1 cellular context compared by ENCODE assay signal in genomic region chr7:95590387-95591248, GRCh38.
TF ChIP-seq lines count a peak whose summit lies in the region.

No MANE protein-coding gene starts in this region.

TF ChIP-seq in HepG2, 621 proteins besides CTCF, POLR2A, EP300 and RAD21 (continued from another document and continues in another):
- 0 out of 2 replicates have a peak, but pooled peaks have one; percentile 20 for TF ChIP-seq ZNF512B (CRISPR knock-in tag; IDR thresholded peaks at IDR 0.05; ENCODE audit: borderline replicate concordance)
- TF ChIP-seq SOX5 (CRISPR knock-in tag; IDR thresholded peaks at IDR 0.05; ENCODE audit: borderline replicate concordance): peak; percentile 91; the same call in 1 of the 2 replicates
- peak; percentile 73; the same call in 1 of the 2 replicates for TF ChIP-seq FOXK2 (IDR thresholded peaks at IDR 0.05)
- no peak for TF ChIP-seq PRDM4 (CRISPR knock-in tag; IDR thresholded peaks at IDR 0.05; ENCODE audit: borderline replicate concordance)
- peak; percentile 33; the same call in 1 of the 2 replicates for TF ChIP-seq ZBTB20 (CRISPR knock-in tag; IDR thresholded peaks at IDR 0.05; ENCODE audit: borderline replicate concordance, low read depth)
- peak; percentile 54; the same call in 1 of the 2 replicates for TF ChIP-seq ZNF652 (CRISPR knock-in tag; IDR thresholded peaks at IDR 0.05; ENCODE audit: borderline replicate concordance, low read depth)
- TF ChIP-seq CHD2 (IDR thresholded peaks at IDR 0.05; ENCODE audit: low read depth, low read length): no peak
- TF ChIP-seq ZNF513 (CRISPR knock-in tag; conservative IDR thresholded peaks at IDR 0.05): no peak
- TF ChIP-seq IRX3 (CRISPR knock-in tag; IDR thresholded peaks at IDR 0.05; ENCODE audit: borderline replicate concordance, low read depth): no peak
- TF ChIP-seq BCL6 (CRISPR knock-in tag; IDR thresholded peaks at IDR 0.05): peak; percentile 97
- TF ChIP-seq ELF3 (CRISPR knock-in tag; IDR thresholded peaks at IDR 0.05): peak; percentile 76
- TF ChIP-seq GFI1 (CRISPR knock-in tag; IDR thresholded peaks at IDR 0.05; ENCODE audit: borderline replicate concordance): peak; percentile 87
- peak; percentile 82 for TF ChIP-seq PAXIP1 (CRISPR knock-in tag; conservative IDR thresholded peaks at IDR 0.05)
- no peak for TF ChIP-seq ZNF205 (CRISPR knock-in tag; IDR thresholded peaks at IDR 0.05)
- 0 out of 2 replicates have a peak, but pooled peaks have one; percentile 33 for TF ChIP-seq ZNF33A (CRISPR knock-in tag; IDR thresholded peaks at IDR 0.05; ENCODE audit: borderline replicate concordance)
- TF ChIP-seq MLX (CRISPR knock-in tag; IDR thresholded peaks at IDR 0.05): 0 out of 2 replicates have a peak, but pooled peaks have one; percentile 50
- peak; percentile 92 for TF ChIP-seq NCOA2 (CRISPR knock-in tag; IDR thresholded peaks at IDR 0.05)
- no peak for TF ChIP-seq LRRFIP1 (CRISPR knock-in tag; conservative IDR thresholded peaks at IDR 0.05)
- peak; percentile 97 for TF ChIP-seq FOXK1 (CRISPR knock-in tag; IDR thresholded peaks at IDR 0.05; ENCODE audit: borderline replicate concordance, low read depth)
- TF ChIP-seq SNAI1 (CRISPR knock-in tag; IDR thresholded peaks at IDR 0.05; ENCODE audit: borderline replicate concordance): no peak
- peak; percentile 98 for TF ChIP-seq FOXA3 (CRISPR knock-in tag; IDR thresholded peaks at IDR 0.05)
- TF ChIP-seq IRF2 (CRISPR knock-in tag; IDR thresholded peaks at IDR 0.05): peak; percentile 65; the same call in 1 of the 2 replicates
- peak; percentile 57 for TF ChIP-seq KAT8 (CRISPR knock-in tag; IDR thresholded peaks at IDR 0.05)
- TF ChIP-seq JUND (CRISPR knock-in tag; IDR thresholded peaks at IDR 0.05): peak; percentile 20; the same call in 1 of the 2 replicates
- TF ChIP-seq CREB1 (IDR thresholded peaks at IDR 0.05): no peak
- peak; percentile 60; the same call in 1 of the 2 replicates for TF ChIP-seq CREB1 (CRISPR knock-in tag; IDR thresholded peaks at IDR 0.05)
- TF ChIP-seq GATAD1 (CRISPR knock-in tag; IDR thresholded peaks at IDR 0.05): no peak
- no peak; the same call in 1 of the 2 replicates for TF ChIP-seq ZNF569 (CRISPR knock-in tag; IDR thresholded peaks at IDR 0.05; ENCODE audit: borderline replicate concordance)
- peak; percentile 52; the same call in 1 of the 2 replicates for TF ChIP-seq STAT6 (CRISPR knock-in tag; IDR thresholded peaks at IDR 0.05; ENCODE audit: borderline replicate concordance)
- TF ChIP-seq SMAD3 (CRISPR knock-in tag; IDR thresholded peaks at IDR 0.05): peak; percentile 71
- TF ChIP-seq NONO (IDR thresholded peaks at IDR 0.05): no peak
- TF ChIP-seq NONO (CRISPR knock-in tag; conservative IDR thresholded peaks at IDR 0.05): peak; percentile 43; the same call in 1 of the 2 replicates
- TF ChIP-seq ZNF329 (CRISPR knock-in tag; IDR thresholded peaks at IDR 0.05; ENCODE audit: low read depth): no peak
- TF ChIP-seq ZNF687 (CRISPR knock-in tag; IDR thresholded peaks at IDR 0.05): no peak
- peak; percentile 66 for TF ChIP-seq ERF (CRISPR knock-in tag; IDR thresholded peaks at IDR 0.05)
